ENCODE assay signal across 9 cellular contexts in the genomic region with DNA sequence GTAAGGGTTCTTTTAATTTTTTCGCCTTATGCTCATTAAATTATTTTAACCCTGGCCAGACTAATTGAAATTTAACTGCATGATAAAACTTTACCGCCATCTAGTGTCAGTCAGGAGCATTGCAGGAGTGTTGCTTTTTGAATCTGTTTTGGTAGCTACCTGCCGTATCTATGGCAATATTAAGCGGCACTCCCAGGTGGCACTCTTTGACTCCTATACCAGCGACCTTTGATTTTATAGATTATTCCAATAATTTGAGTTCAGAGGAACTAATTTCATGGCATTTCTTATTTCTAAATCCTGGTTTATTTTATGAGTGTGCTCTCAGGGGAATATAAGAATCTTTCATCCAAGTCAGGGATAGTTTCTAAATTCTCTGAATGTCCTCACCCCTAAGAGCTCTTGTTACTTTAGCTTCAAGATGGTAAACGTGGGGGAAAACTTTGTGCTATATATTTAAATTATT.
DNase-seq lines count a peak whose midpoint lies in the region; ATAC-seq and TF ChIP-seq lines count a peak whose summit lies in the region.
"Had no signal": no experiment of that assay in that cellular context is flagged by ENCODE, and none has a peak within 500 bp of the region (broad histone marks: within the 10 kb centered on the region; RNA-seq: fewer than 3 reads in every experiment).

No MANE protein-coding gene starts in this region.

- no peaks in the 10 kb centered on the region for H3K79me2 ChIP-seq in PC-3 (ENCODE audit: low read length)

- peak; percentile 45 for ATAC-seq in GM18505 (IDR thresholded peaks at IDR 0.05; ENCODE audit: unreplicated experiment)
- ATAC-seq in PC-3: peak; percentile 53

- no peaks in the 10 kb centered on the region for H4K20me1 ChIP-seq in PC-3 (ENCODE audit: low read length)

- no peaks in the 10 kb centered on the region for H3K9me2 ChIP-seq in PC-3 (replicated peaks; ENCODE audit: low read length)

- POLR2A ChIA-PET in PC-3 (lab: Charles Lee; ENCODE audit: unreplicated experiment): interaction anchor here (0.6 to 1.6 kb wide), 6 partner anchors 10 to 255 kb away, joined by 3 to 12 read pairs (median 4); no protein-coding TSS in a partner anchor

- H3K4me2 ChIP-seq in PC-3 (ENCODE audit: low read length): peak overlapping the region; percentile 36

- H3K27me3 ChIP-seq in PC-3 (ENCODE audit: low read length) (no peaks in the 10 kb centered on the region), adrenal gland (no peaks in the 10 kb centered on the region)

- H3F3A ChIP-seq in PC-3 (ENCODE audit: low read length, unreplicated experiment): no peaks in the 10 kb centered on the region

- intact Hi-C loops in PC-3 (cut with micrococcal nuclease) (loop anchor here (1.0 to 2.0 kb wide), 6 partner anchors 47 to 554 kb away; partner anchors contain the start of gene REEP3), adrenal gland (cut with DNase I) (loop anchor here in 1 of 2 donors (10.0 kb wide), 1 partner anchor 555 kb away; no protein-coding TSS in a partner anchor)

- H3K36me3 ChIP-seq in PC-3 (ENCODE audit: low read depth, low read length) (no peaks in the 10 kb centered on the region), adrenal gland (replicated peaks in 1 of 2) (no peaks in the 10 kb centered on the region)

- WGBS in adrenal gland, 4 donors: 1 to 3% (median 2%) methylated on average over 6 of the region's 6 CpGs

- H3K9me3 ChIP-seq in PC-3 (ENCODE audit: low read length) (no peaks in the 10 kb centered on the region), adrenal gland (replicated peaks in 1 of 3) (no peaks in the 10 kb centered on the region)

- peaks cover 29% of the 10 kb centered on the region for H3K4me1 ChIP-seq in PC-3 (ENCODE audit: insufficient read depth, low read length)
- H3K4me1 ChIP-seq in adrenal gland (replicated peaks in 1 of 2): no peaks in the 10 kb centered on the region

- TF ChIP-seq POLR2A in GM18505 (IDR thresholded peaks at IDR 0.05; ENCODE audit: borderline replicate concordance, extremely low read depth, insufficient read depth, insufficient read length): no peak
- no peak for TF ChIP-seq POLR2A in adrenal gland (IDR thresholded peaks at IDR 0.05)

- peak; percentile 42 for DNase-seq in AG10803 (ENCODE audit: low read depth)
- peak; percentile 92 for DNase-seq in HT-29 (ENCODE audit: low spot score)
- peak; percentile 97 for DNase-seq in PC-3
- DNase-seq in adrenal gland: peak in 3 of 7 donors; percentile 35 to 73 (median 54)
- DNase-seq in iPS-NIHi11 (ENCODE audit: low spot score): peak; percentile 58
- DNase-seq in stimulated activated CD4-positive, alpha-beta T cell treated with anti-CD3 and anti-CD28 coated beads, Interleukin-1b, Interleukin-23, amount 100 ng/mL, for 48 hours: peak; percentile 40
- no peak for DNase-seq in AG08395 (ENCODE audit: low spot score)

- no peak overlapping the region for H2AFZ ChIP-seq in PC-3 (ENCODE audit: low read length)

- TF ChIP-seq CTCF in AG10803 (conservative IDR thresholded peaks at IDR 0.05; ENCODE audit: low read length): peak; percentile 99
- peak; percentile 100 for TF ChIP-seq CTCF in PC-3 (conservative IDR thresholded peaks at IDR 0.05; ENCODE audit: low read depth, low read length)
- TF ChIP-seq CTCF in adrenal gland (IDR thresholded peaks at IDR 0.05): peak; percentile 85 to 99 (median 95)

- no peak overlapping the region for H3K4me3 ChIP-seq in AG10803 (ENCODE audit: low read length)
- H3K4me3 ChIP-seq in PC-3 (ENCODE audit: low read length): no peak overlapping the region
- no peak overlapping the region for H3K4me3 ChIP-seq in adrenal gland
- H3K4me3 ChIP-seq: skin epidermis had no signal

- no TSS peak for BruUV-seq in PC-3 (replicated peaks; lab: Mats Ljungman, UMichigan)

- peak overlapping the region; percentile 3; the same call in 1 of the 2 replicates for H3K9ac ChIP-seq in PC-3 (ENCODE audit: low read length)

- no peak overlapping the region for H3K27ac ChIP-seq in PC-3 (ENCODE audit: low read length)
- H3K27ac ChIP-seq in adrenal gland: no peak overlapping the region

- CTCF ChIA-PET in PC-3 (lab: Charles Lee): interaction anchor here (0.6 to 2.5 kb wide), 25 partner anchors 13 to 563 kb away, joined by 3 to 26 read pairs (median 5); no protein-coding TSS in a partner anchor
